Comparison of ENCODE assay signal across 1 cellular context in the genomic region with DNA sequence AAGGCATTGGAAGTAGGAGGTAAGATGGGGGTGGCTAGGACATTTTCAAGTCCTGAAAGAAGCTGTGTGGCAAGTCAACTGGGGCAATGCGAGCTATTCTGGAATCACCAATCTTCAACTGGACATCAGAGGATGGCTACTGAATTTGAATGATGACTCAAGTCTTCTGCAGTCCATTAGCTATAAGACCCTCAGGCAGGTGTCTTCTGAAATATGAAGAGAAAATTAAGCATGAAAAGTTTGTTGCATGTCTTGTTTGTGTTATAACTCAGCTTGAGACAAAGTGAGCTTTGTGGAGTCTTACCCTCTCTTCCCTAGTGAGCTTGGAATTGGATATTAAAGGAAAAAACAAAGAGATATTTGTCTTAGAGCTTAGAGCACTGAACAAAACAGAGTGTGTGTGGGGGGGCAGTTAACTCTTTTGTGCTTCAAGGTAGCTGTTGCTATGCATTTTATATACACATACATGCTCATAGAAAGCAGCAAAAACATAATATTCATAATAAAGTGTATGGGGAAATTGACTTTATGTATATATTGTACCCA.
TF ChIP-seq lines count a peak whose summit lies in the region.

No MANE protein-coding gene starts in this region.

TF ChIP-seq in SK-N-SH treated with all-trans-retinoic acid at 6 μM for 48 hours, 23 proteins besides CTCF, POLR2A, EP300 and RAD21 (continued from another document):
- TF ChIP-seq, protein P1, sequence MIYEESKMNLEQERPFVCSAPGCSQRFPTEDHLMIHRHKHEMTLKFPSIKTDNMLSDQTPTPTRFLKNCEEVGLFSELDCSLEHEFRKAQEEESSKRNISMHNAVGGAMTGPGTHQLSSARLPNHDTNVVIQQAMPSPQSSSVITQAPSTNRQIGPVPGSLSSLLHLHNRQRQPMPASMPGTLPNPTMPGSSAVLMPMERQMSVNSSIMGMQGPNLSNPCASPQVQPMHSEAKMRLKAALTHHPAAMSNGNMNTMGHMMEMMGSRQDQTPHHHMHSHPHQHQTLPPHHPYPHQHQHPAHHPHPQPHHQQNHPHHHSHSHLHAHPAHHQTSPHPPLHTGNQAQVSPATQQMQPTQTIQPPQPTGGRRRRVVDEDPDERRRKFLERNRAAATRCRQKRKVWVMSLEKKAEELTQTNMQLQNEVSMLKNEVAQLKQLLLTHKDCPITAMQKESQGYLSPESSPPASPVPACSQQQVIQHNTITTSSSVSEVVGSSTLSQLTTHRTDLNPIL (CRISPR knock-in tag; IDR thresholded peaks at IDR 0.05; ENCODE audit: low read depth), result no peak
- TF ChIP-seq TOX (CRISPR knock-in tag; IDR thresholded peaks at IDR 0.05; ENCODE audit: borderline replicate concordance), result no peak
- no peak for TF ChIP-seq PPARA (CRISPR knock-in tag; IDR thresholded peaks at IDR 0.05; ENCODE audit: borderline replicate concordance)
